In genomic region chr10:71281646-71282322, GRCh38 we compare ENCODE assay signal across 18 cellular contexts. TPM values are rescaled to one million over a fixed set of nuclear protein-coding genes. Genes with fewer than 3 reads are reported as not detected.
DNase-seq lines count a peak whose midpoint lies in the region; ATAC-seq and TF ChIP-seq lines count a peak whose summit lies in the region.
"Had no signal": no experiment of that assay in that cellular context is flagged by ENCODE, and none has a peak within 500 bp of the region (broad histone marks: within the 10 kb centered on the region; RNA-seq: fewer than 3 reads in every experiment).

No MANE protein-coding gene starts in this region.

- no peak for TF ChIP-seq CTCF in GM10266 (IDR thresholded peaks at IDR 0.05; ENCODE audit: control insufficient read depth, insufficient read depth, low read depth, missing control alignments)

- DNase-seq in NCI-H1092 treated with DMSO at 0.1 percent for 48 hours (lab: John Stamatoyannopoulos, UW) (peak; percentile 17), NCI-H1092 (lab: John Stamatoyannopoulos, UW) (no peak), COR-L47 (lab: John Stamatoyannopoulos, UW) (peak; percentile 49), NCI-H2081 treated with DMSO at 0.1 percent for 48 hours (lab: John Stamatoyannopoulos, UW) (peak; percentile 53), cerebellum (ENCODE audit: low spot score) (peak; percentile 62), GM10266 (ENCODE audit: extremely low spot score) (no peak)
- no peak for DNase-seq in activated naive CD4-positive, alpha-beta T cell treated with Interleukin-2 at 50 U/mL for 16 hours
- DNase-seq: 8988T; AML-193; DMS79 treated with DMSO at 0.1 percent for 48 hours; GM23248; NCI-H1930; NCI-H2171 treated with DMSO at 0.1 percent for 48 hours; NCI-H526 treated with DMSO at 0.1 percent for 48 hours; NK-92 treated with Interleukin-12 subunit alpha and Interleukin-12 subunit beta, amount 100 ng/mL, for 24 hours; T1000 had no signal

- ATAC-seq in HG02973 (IDR thresholded peaks at IDR 0.05; ENCODE audit: unreplicated experiment) = no peak
- ATAC-seq: Panc1 had no signal

RNA-seq across cellular contexts. Expression of gene SLC29A3, which starts 37.3 kb away (rescaled TPM):
- 3.2 TPM for total RNA-seq in cerebellum

Comparison
In these comparisons a context has a peak if more than half of its experiments do, and no peak if none do; other contexts are left out.
1. DNase-seq: peak in NCI-H1092 treated with DMSO at 0.1 percent for 48 hours (single experiment), COR-L47 (single experiment), NCI-H2081 treated with DMSO at 0.1 percent for 48 hours (single experiment) and cerebellum (single experiment); none in NCI-H1092 (single experiment), GM10266 (single experiment) and activated naive CD4-positive, alpha-beta T cell treated with Interleukin-2 at 50 U/mL for 16 hours (single experiment).